Comparison of ENCODE assay signal across 23 cellular contexts in the genomic region with DNA sequence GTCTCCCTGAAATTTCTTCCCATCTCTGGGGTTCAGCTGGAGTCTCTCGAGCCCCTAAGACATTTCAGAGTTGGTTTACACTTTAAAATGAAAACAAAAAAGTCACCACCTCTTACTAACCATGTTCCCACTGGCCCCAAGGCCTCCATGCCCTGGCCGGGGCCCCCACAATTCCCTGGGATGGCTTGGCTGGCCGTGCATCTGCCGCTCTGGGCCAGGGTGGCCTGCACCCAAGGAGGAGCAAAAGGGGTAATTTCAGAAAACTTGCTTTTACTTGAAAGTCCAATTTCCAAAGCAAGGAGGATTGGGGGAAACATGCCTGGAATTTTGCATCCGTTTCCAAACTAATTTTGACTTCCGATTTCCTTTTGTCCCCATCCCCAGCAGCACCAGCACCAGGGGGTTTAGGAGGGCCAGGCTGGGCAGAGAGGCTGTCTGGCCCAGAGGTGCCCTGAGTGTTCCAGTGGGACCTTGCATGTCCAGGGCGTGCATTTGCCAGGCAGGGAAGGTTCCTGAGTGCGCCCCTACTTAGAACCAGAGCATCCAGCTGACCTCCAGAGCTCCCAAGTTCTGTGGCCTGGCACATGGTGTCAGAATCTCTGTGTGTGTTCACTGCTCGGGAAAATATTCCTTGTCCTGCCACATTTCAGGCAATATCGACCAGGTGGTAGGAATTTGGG. TPM values are rescaled to one million over a fixed set of nuclear protein-coding genes. Genes with fewer than 3 reads are reported as not detected.
A peak's percentile ranks its signal among the peaks of the same experiment; 100 is the strongest.
DNase-seq lines count a peak whose midpoint lies in the region; ATAC-seq and TF ChIP-seq lines count a peak whose summit lies in the region.
"Had no signal": no experiment of that assay in that cellular context is flagged by ENCODE, and none has a peak within 500 bp of the region (broad histone marks: within the 10 kb centered on the region; RNA-seq: fewer than 3 reads in every experiment).

No MANE protein-coding gene starts in this region.

- peak overlapping the region in 1 of 4 donors; percentile 19 for H3K4me3 Mint-ChIP-seq in IgD-negative memory B cell
- no peak overlapping the region for H3K4me3 Mint-ChIP-seq in chondrocyte (ENCODE audit: unreplicated experiment)
- no peak overlapping the region for H3K4me3 Mint-ChIP-seq in neural progenitor cell
- H3K4me3 Mint-ChIP-seq: CD4-positive, CD25-positive, alpha-beta regulatory T cell had no signal

- no peak for TF ChIP-seq EP300 in upper lobe of left lung (IDR thresholded peaks at IDR 0.05)

- H3K4me3 ChIP-seq in neural progenitor cell (peak overlapping the region; percentile 96), upper lobe of right lung (no peak overlapping the region), upper lobe of left lung (no peak overlapping the region)
- H3K4me3 ChIP-seq: A549, GM23248 had no signal

- H3K27ac ChIP-seq in neural progenitor cell (peak overlapping the region; percentile 45), upper lobe of right lung (no peak overlapping the region), upper lobe of left lung (no peak overlapping the region)
- H3K27ac ChIP-seq: A549, GM23248 had no signal

- H3K9ac ChIP-seq in neural progenitor cell = no peak overlapping the region
- H3K9ac ChIP-seq: GM23248 had no signal

- H3K9me3 Mint-ChIP-seq in IgD-negative memory B cell (peaks cover 0 to 4% (median 0%) of the 10 kb centered on the region in 3 donors), chondrocyte (ENCODE audit: low read depth) (no peaks in the 10 kb centered on the region), neural progenitor cell (no peaks in the 10 kb centered on the region)

- H3K27me3 Mint-ChIP-seq in IgD-negative memory B cell = peaks cover 78% of the 10 kb centered on the region
- H3K27me3 Mint-ChIP-seq in chondrocyte (ENCODE audit: low read depth) = peaks cover 64% of the 10 kb centered on the region
- H3K27me3 Mint-ChIP-seq in neural progenitor cell (ENCODE audit: insufficient read depth, low read depth) = peaks cover 70% of the 10 kb centered on the region

- H3K4me1 ChIP-seq in neural progenitor cell = peaks cover 69% of the 10 kb centered on the region
- peaks cover 15% of the 10 kb centered on the region for H3K4me1 ChIP-seq in upper lobe of right lung
- peaks cover 25 to 40% (median 32%) of the 10 kb centered on the region in 4 donors for H3K4me1 ChIP-seq in upper lobe of left lung
- H3K4me1 ChIP-seq: Caco-2 had no signal

- peak; percentile 66 for DNase-seq in chondrocyte (ENCODE audit: low spot score)
- no peak for DNase-seq in neural progenitor cell (ENCODE audit: low spot score)
- DNase-seq in upper lobe of right lung = peak; percentile 53
- no peak for DNase-seq in central memory CD4-positive, alpha-beta T cell
- no peak for DNase-seq in NK-92 treated with Interleukin-12 subunit alpha and Interleukin-12 subunit beta, amount 100 ng/mL, for 24 hours (lab: John Stamatoyannopoulos, UW)
- DNase-seq in upper lobe of left lung = no peak
- DNase-seq: Caco-2; CD4-positive, CD25-positive, alpha-beta regulatory T cell; DMS 273 treated with DMSO at 0.1 percent for 48 hours; GM23248; Kasumi-1; NCI-H1694; NCI-H2081; NCI-H2171; NCI-H345; NCI-H524; NCI-H774 had no signal

- TF ChIP-seq POLR2A in upper lobe of left lung (IDR thresholded peaks at IDR 0.05) = no peak

- peak overlapping the region in 2 of 3 donors; percentile 8 to 41 for H3K27ac Mint-ChIP-seq in IgD-negative memory B cell
- no peak overlapping the region for H3K27ac Mint-ChIP-seq in chondrocyte (ENCODE audit: unreplicated experiment)
- no peak overlapping the region for H3K27ac Mint-ChIP-seq in neural progenitor cell
- H3K27ac Mint-ChIP-seq: CD4-positive, CD25-positive, alpha-beta regulatory T cell had no signal

- peaks cover 12 to 17% (median 14%) of the 10 kb centered on the region in 3 donors for H3K4me1 Mint-ChIP-seq in IgD-negative memory B cell
- peaks cover 32% of the 10 kb centered on the region for H3K4me1 Mint-ChIP-seq in chondrocyte (ENCODE audit: low read depth)
- H3K4me1 Mint-ChIP-seq in neural progenitor cell = peaks cover 47% of the 10 kb centered on the region

- peaks cover 2% of the 10 kb centered on the region for H3K36me3 Mint-ChIP-seq in IgD-negative memory B cell
- H3K36me3 Mint-ChIP-seq in chondrocyte (ENCODE audit: low read depth) = peaks cover 1% of the 10 kb centered on the region
- H3K36me3 Mint-ChIP-seq in neural progenitor cell = peaks cover 2% of the 10 kb centered on the region
- H3K36me3 Mint-ChIP-seq: CD4-positive, CD25-positive, alpha-beta regulatory T cell had no signal

- TF ChIP-seq CTCF in chondrocyte (IDR thresholded peaks at IDR 0.05) (no peak), neural progenitor cell (IDR thresholded peaks at IDR 0.05) (no peak), upper lobe of right lung (IDR thresholded peaks at IDR 0.05) (no peak), upper lobe of left lung (IDR thresholded peaks at IDR 0.05) (no peak)

- H3K4me2 ChIP-seq in neural progenitor cell = peak overlapping the region; percentile 99
- H3K4me2 ChIP-seq: A549 had no signal

- WGBS in upper lobe of left lung, 2 donors = 69 to 85% methylated on average over 8 to 10 of the region's 10 CpGs

- no peaks in the 10 kb centered on the region for H3K9me3 ChIP-seq in neural progenitor cell (ENCODE audit: low read depth)
- no peaks in the 10 kb centered on the region for H3K9me3 ChIP-seq in upper lobe of right lung
- no peaks in the 10 kb centered on the region for H3K9me3 ChIP-seq in upper lobe of left lung
- H3K9me3 ChIP-seq: A549, Caco-2 had no signal

- H4K20me1 ChIP-seq in neural progenitor cell (ENCODE audit: low read depth) = peaks cover 90% of the 10 kb centered on the region

- H2AFZ ChIP-seq in neural progenitor cell (replicated peaks) = no peak overlapping the region
- H2AFZ ChIP-seq: GM23248 had no signal

- intact Hi-C loops in upper lobe of right lung (cut with DNase I) = no loop called here

- H3K27me3 ChIP-seq in neural progenitor cell (peaks cover 80% of the 10 kb centered on the region), upper lobe of right lung (peaks cover 84% of the 10 kb centered on the region), upper lobe of left lung (peaks cover 0 to 55% (median 24%) of the 10 kb centered on the region in 4 donors)

- no peaks in the 10 kb centered on the region for H3K36me3 ChIP-seq in neural progenitor cell
- H3K36me3 ChIP-seq in upper lobe of right lung = no peaks in the 10 kb centered on the region
- H3K36me3 ChIP-seq in upper lobe of left lung = no peaks in the 10 kb centered on the region

- no peak for ATAC-seq in upper lobe of right lung
- no peak for ATAC-seq in upper lobe of left lung (ENCODE audit: low FRiP score in 2 of 2)
- ATAC-seq: A549, HCT116, Panc1 had no signal

- H3F3A ChIP-seq in neural progenitor cell (ENCODE audit: low read depth) = peaks cover 92% of the 10 kb centered on the region

- peaks cover 87% of the 10 kb centered on the region for H3K79me2 ChIP-seq in neural progenitor cell (ENCODE audit: low read depth)

RNA-seq across cellular contexts. Expression of gene SIX3, which starts 5.3 kb away (rescaled TPM):
- polyA plus RNA-seq in IgD-negative memory B cell = not detected
- total RNA-seq in chondrocyte = not detected in 3 replicates
- 14.5 and 28.8 TPM in 2 replicates for total RNA-seq in neural progenitor cell (ENCODE audit: low replicate concordance)
- not detected for total RNA-seq in upper lobe of right lung
- total RNA-seq in upper lobe of left lung = not detected
- total RNA-seq: Caco-2; CD4-positive, CD25-positive, alpha-beta regulatory T cell; GM23248; MCF 10A had no signal
- polyA plus RNA-seq: BJ; CD4-positive, CD25-positive, alpha-beta regulatory T cell; GM23248 had no signal

Comparison
In these comparisons a context has a peak if more than half of its experiments do, and no peak if none do; other contexts are left out.
1. H3K27ac Mint-ChIP-seq: peak in IgD-negative memory B cell (2 of 3); none in chondrocyte (single experiment) and neural progenitor cell (single experiment).
2. DNase-seq: peak in chondrocyte (single experiment) and upper lobe of right lung (single experiment); none in neural progenitor cell (single experiment), central memory CD4-positive, alpha-beta T cell (single experiment), NK-92 treated with Interleukin-12 subunit alpha and Interleukin-12 subunit beta, amount 100 ng/mL, for 24 hours (single experiment) and upper lobe of left lung (0 of 2).
3. RNA of gene SIX3, which starts 5.3 kb away (total RNA-seq): 14.5 to 28.8 TPM in neural progenitor cell; not detected in chondrocyte, not detected in upper lobe of right lung (single experiment) and not detected in upper lobe of left lung; every median in the first group is over 10 times any median in the second.